24 cellular contexts compared by ENCODE assay signal in genomic region chr13:98315902-98316301, GRCh38.
DNase-seq lines count a peak whose midpoint lies in the region; ATAC-seq and TF ChIP-seq lines count a peak whose summit lies in the region.
"Had no signal": no experiment of that assay in that cellular context is flagged by ENCODE, and none has a peak within 500 bp of the region (broad histone marks: within the 10 kb centered on the region; RNA-seq: fewer than 3 reads in every experiment).

No MANE protein-coding gene starts in this region.

- POLR2A ChIA-PET in A673 (lab: Charles Lee; ENCODE audit: low non-redundant PET), result no interaction called here
- POLR2A ChIA-PET in WTC11 (lab: Charles Lee), result interaction anchor here (0.6 to 0.7 kb wide), 2 partner anchors 12 to 115 kb away, joined by 3 to 4 read pairs; no protein-coding TSS in a partner anchor

- H3K36me3 ChIP-seq in A673 (ENCODE audit: insufficient read depth, low read length, poor library complexity, severe bottlenecking), result no peaks in the 10 kb centered on the region
- H3K36me3 ChIP-seq in heart right ventricle, result no peaks in the 10 kb centered on the region
- H3K36me3 ChIP-seq: tibial nerve had no signal

- H3K27me3 ChIP-seq in A673 (replicated peaks; ENCODE audit: insufficient read depth, low read depth, low read length, poor library complexity), result no peaks in the 10 kb centered on the region
- no peaks in the 10 kb centered on the region for H3K27me3 ChIP-seq in heart right ventricle
- H3K27me3 ChIP-seq: tibial nerve had no signal

- H3K27me3 Mint-ChIP-seq in WTC11 (ENCODE audit: low read depth) (no peaks in the 10 kb centered on the region), nephron (ENCODE audit: low read depth) (no peaks in the 10 kb centered on the region)

- no TSS peak for BruUV-seq in A673 (replicated peaks; lab: Mats Ljungman, UMichigan)

- CTCF ChIA-PET in A673 (lab: Charles Lee) (no interaction called here), WTC11 (lab: Charles Lee) (interaction anchor here (1.0 to 2.0 kb wide), 6 partner anchors 12 to 132 kb away, joined by 3 to 7 read pairs (median 4); no protein-coding TSS in a partner anchor)

- 28 to 42% methylated on average over 8 of the region's 8 CpGs for WGBS in heart right ventricle, 2 donors

- H3K4me1 ChIP-seq in A673 (ENCODE audit: insufficient read depth, low read length, poor library complexity, severe bottlenecking), result peaks cover 15% of the 10 kb centered on the region
- peaks cover 0 to 34% (median 16%) of the 10 kb centered on the region in 9 donors for H3K4me1 ChIP-seq in heart right ventricle
- H3K4me1 ChIP-seq: tibial nerve had no signal

- peak overlapping the region; percentile 82 for H3K27ac Mint-ChIP-seq in WTC11
- peak overlapping the region; percentile 58 to 83 (median 62) for H3K27ac Mint-ChIP-seq in nephron
- H3K27ac Mint-ChIP-seq: B cell; stimulated activated naive CD8-positive, alpha-beta T cell treated with anti-CD3 and anti-CD28 coated beads, Interleukin-15, amount 100 ng/mL, for 72 hours; T-helper 17 cell had no signal

- DNase-seq in A673 (ENCODE audit: low spot score) (no peak), WTC11 (ENCODE audit: low spot score) (no peak), heart right ventricle (peak in 1 of 2 donors; percentile 31), medulla oblongata (ENCODE audit: extremely low spot score) (no peak), HPDE6-E6E7 (ENCODE audit: extremely low spot score) (no peak), NOMO-1 (lab: John Stamatoyannopoulos, UW; ENCODE audit: unreplicated experiment in 2 of 2) (no peak)
- DNase-seq: activated CD4-positive, alpha-beta T cell treated with anti-CD3 and anti-CD28 coated beads for 48 hours; activated naive CD4-positive, alpha-beta T cell; activated T-cell treated with anti-CD3 and anti-CD28 coated beads, Interleukin-2, amount 50 U/mL, for 4 hours; amniotic stem cell; Kasumi-1; left colon; midbrain; NCI-H1694; NCI-H526 treated with DMSO at 0.1 percent for 48 hours; stimulated activated CD4-positive, alpha-beta T cell treated with anti-CD3 and anti-CD28 coated beads, Interleukin-15, amount 100 ng/mL, for 24 hours; stimulated activated naive CD8-positive, alpha-beta T cell treated with anti-CD3 and anti-CD28 coated beads, Interleukin-15, amount 100 ng/mL, for 72 hours; T-helper 17 cell had no signal

- H3K36me3 Mint-ChIP-seq in WTC11 (no peaks in the 10 kb centered on the region; the same call in 1 of the 2 replicates), nephron (ENCODE audit: low read depth) (peaks cover 51% of the 10 kb centered on the region)

- ATAC-seq in WTC11 (peak; percentile 27), heart right ventricle (peak in 7 of 8 donors; percentile 38 to 84 (median 68)), GM21447 (IDR thresholded peaks at IDR 0.05; ENCODE audit: unreplicated experiment) (no peak)
- ATAC-seq: A549; activated T-cell treated with anti-CD3 and anti-CD28 coated beads, Interleukin-2, amount 50 U/mL, for 4 hours; left colon; sciatic nerve; T-helper 17 cell had no signal

- H3K4me3 Mint-ChIP-seq in WTC11 (no peak overlapping the region), nephron (no peak overlapping the region)
- H3K4me3 Mint-ChIP-seq: activated T-cell treated with anti-CD3 and anti-CD28 coated beads, Interleukin-2, amount 50 U/mL, for 4 hours; B cell; stimulated activated naive CD8-positive, alpha-beta T cell treated with anti-CD3 and anti-CD28 coated beads, Interleukin-15, amount 100 ng/mL, for 72 hours; T-helper 17 cell had no signal

- H3K4me1 Mint-ChIP-seq in WTC11 (peaks cover 55% of the 10 kb centered on the region), nephron (peaks cover 46% of the 10 kb centered on the region)
- H3K4me1 Mint-ChIP-seq: B cell; stimulated activated naive CD8-positive, alpha-beta T cell treated with anti-CD3 and anti-CD28 coated beads, Interleukin-15, amount 100 ng/mL, for 72 hours; T-helper 17 cell had no signal

- intact Hi-C loops in A673 (cut with micrococcal nuclease; ENCODE audit: unreplicated experiment) (no loop called here), heart right ventricle (cut with DNase I) (loop anchor here in 1 of 10 donors (10.0 kb wide), 1 partner anchor 171 kb away; the partner anchor contains the start of gene FARP1)

- TF ChIP-seq CTCF in A673 (conservative IDR thresholded peaks at IDR 0.05; ENCODE audit: low read depth, low read length) (0 out of 2 replicates have a peak, but pooled peaks have one; percentile 2), WTC11 (IDR thresholded peaks at IDR 0.05) (no peak), heart right ventricle (IDR thresholded peaks at IDR 0.05) (no peak), nephron (IDR thresholded peaks at IDR 0.05; ENCODE audit: unreplicated experiment in 3 of 3) (no peak)

- no peak overlapping the region for H3K4me3 ChIP-seq in A673 (ENCODE audit: low read depth, low read length, poor library complexity, severe bottlenecking)
- H3K4me3 ChIP-seq in heart right ventricle, result no peak overlapping the region
- H3K4me3 ChIP-seq: A549, tibial nerve had no signal

- H3K9me3 ChIP-seq in A673 (ENCODE audit: low read depth, low read length, poor library complexity, severe bottlenecking), result no peaks in the 10 kb centered on the region
- H3K9me3 ChIP-seq in heart right ventricle, result no peaks in the 10 kb centered on the region
- H3K9me3 ChIP-seq: A549, tibial nerve had no signal

- H3K9me3 Mint-ChIP-seq in WTC11 (no peaks in the 10 kb centered on the region), nephron (no peaks in the 10 kb centered on the region)
- H3K9me3 Mint-ChIP-seq: activated T-cell treated with anti-CD3 and anti-CD28 coated beads, Interleukin-2, amount 50 U/mL, for 4 hours; stimulated activated naive CD8-positive, alpha-beta T cell treated with anti-CD3 and anti-CD28 coated beads, Interleukin-15, amount 100 ng/mL, for 72 hours had no signal

- H3K27ac ChIP-seq in A673 (ENCODE audit: low read depth, low read length, poor library complexity, severe bottlenecking) (no peak overlapping the region), heart right ventricle (peak overlapping the region in 2 of 10 donors; percentile 47 to 51)
- H3K27ac ChIP-seq: A549, tibial nerve had no signal

TF ChIP-seq in WTC11, 78 proteins besides CTCF, POLR2A, EP300 and RAD21 (continues in another document):
- TF ChIP-seq E2F1 (CRISPR knock-in tag; IDR thresholded peaks at IDR 0.05) (no peak), TCF7 (CRISPR knock-in tag; IDR thresholded peaks at IDR 0.05; ENCODE audit: low read depth) (no peak), USF1 (CRISPR knock-in tag; IDR thresholded peaks at IDR 0.05) (no peak), FOXP4 (CRISPR knock-in tag; IDR thresholded peaks at IDR 0.05) (no peak), AR (CRISPR knock-in tag; IDR thresholded peaks at IDR 0.05) (no peak), CBFB (CRISPR knock-in tag; IDR thresholded peaks at IDR 0.05; ENCODE audit: low read depth) (no peak), EMX1 (CRISPR knock-in tag; IDR thresholded peaks at IDR 0.05) (no peak), OVOL2 (CRISPR knock-in tag; IDR thresholded peaks at IDR 0.05; ENCODE audit: borderline replicate concordance) (no peak)
